8 cellular contexts compared by ENCODE assay signal in genomic region chr10:113454341-113455061, GRCh38.
DNase-seq lines count a peak whose midpoint lies in the region; ATAC-seq and TF ChIP-seq lines count a peak whose summit lies in the region.

No MANE protein-coding gene starts in this region.

- ATAC-seq in WTC11 = peak; percentile 98
- ATAC-seq in GM18907 (IDR thresholded peaks at IDR 0.05; ENCODE audit: unreplicated experiment) = no peak
- no peak for ATAC-seq in HG03025 (IDR thresholded peaks at IDR 0.05; ENCODE audit: low FRiP score, unreplicated experiment)

- H3K36me3 ChIP-seq in cardiac muscle cell = no peaks in the 10 kb centered on the region

- no peaks in the 10 kb centered on the region; the same call in 1 of the 2 replicates for H3K27me3 Mint-ChIP-seq in WTC11 (ENCODE audit: low read depth)

- DNase-seq in NCI-H510A treated with DMSO at 0.1 percent for 48 hours (lab: John Stamatoyannopoulos, UW) = peak; percentile 41
- no peak for DNase-seq in NCI-H510A (lab: John Stamatoyannopoulos, UW)
- peak in 1 of 2 experiments; percentile 18 for DNase-seq in HL-60 (ENCODE audit: low read depth in 1 of 2, low spot score in 1 of 2)
- DNase-seq in WTC11 (ENCODE audit: low spot score) = peak; percentile 84
- DNase-seq in cardiac muscle cell (ENCODE audit: low read depth in 1 of 2, low spot score in 1 of 2) = peak; percentile 51 to 58
- DNase-seq in retina = peak; percentile 59

- peaks cover 5% of the 10 kb centered on the region; the same call in 1 of the 2 replicates for H3K4me1 Mint-ChIP-seq in WTC11

- H3K4me1 ChIP-seq in cardiac muscle cell (ENCODE audit: low read depth) = no peaks in the 10 kb centered on the region

- POLR2A ChIA-PET in WTC11 (lab: Charles Lee) = no interaction called here

- H3K4me3 ChIP-seq in HL-60 (replicated peaks; ENCODE audit: insufficient read depth, low read length) (no peak overlapping the region), cardiac muscle cell (no peak overlapping the region)

- no peak overlapping the region for H3K27ac Mint-ChIP-seq in WTC11

- H3K4me3 Mint-ChIP-seq in WTC11 = no peak overlapping the region

- no peak overlapping the region for H3K27ac ChIP-seq in HL-60 (replicated peaks)
- no peak overlapping the region for H3K27ac ChIP-seq in cardiac muscle cell

- CTCF ChIA-PET in WTC11 (lab: Charles Lee) = interaction anchor here (0.6 to 1.4 kb wide), 7 partner anchors 9 to 279 kb away, joined by 3 to 7 read pairs (median 3); no protein-coding TSS in a partner anchor

- peaks cover 10% of the 10 kb centered on the region for H3K9me3 Mint-ChIP-seq in WTC11

- no peaks in the 10 kb centered on the region for H3K36me3 Mint-ChIP-seq in WTC11

- H3K9me3 ChIP-seq in cardiac muscle cell (ENCODE audit: low read depth) = no peaks in the 10 kb centered on the region

- TF ChIP-seq CTCF in HL-60 (IDR thresholded peaks at IDR 0.05; ENCODE audit: insufficient read depth, low read length) (peak; percentile 50), WTC11 (IDR thresholded peaks at IDR 0.05) (peak; percentile 54), cardiac muscle cell (IDR thresholded peaks at IDR 0.05; ENCODE audit: low read depth, low read length) (peak; percentile 72)

- no peaks in the 10 kb centered on the region for H3K27me3 ChIP-seq in HL-60 (ENCODE audit: insufficient read depth, poor library complexity, severe bottlenecking)
- H3K27me3 ChIP-seq in cardiac muscle cell = peaks cover 5% of the 10 kb centered on the region

TF ChIP-seq in WTC11, 78 proteins besides CTCF, POLR2A, EP300 and RAD21:
- no peak for TF ChIP-seq CBFB (CRISPR knock-in tag; IDR thresholded peaks at IDR 0.05; ENCODE audit: low read depth)
- TF ChIP-seq ZNF416 (CRISPR knock-in tag; IDR thresholded peaks at IDR 0.05) = no peak
- TF ChIP-seq KAT7 (CRISPR knock-in tag; IDR thresholded peaks at IDR 0.05; ENCODE audit: borderline replicate concordance) = no peak
- TF ChIP-seq, protein P1, sequence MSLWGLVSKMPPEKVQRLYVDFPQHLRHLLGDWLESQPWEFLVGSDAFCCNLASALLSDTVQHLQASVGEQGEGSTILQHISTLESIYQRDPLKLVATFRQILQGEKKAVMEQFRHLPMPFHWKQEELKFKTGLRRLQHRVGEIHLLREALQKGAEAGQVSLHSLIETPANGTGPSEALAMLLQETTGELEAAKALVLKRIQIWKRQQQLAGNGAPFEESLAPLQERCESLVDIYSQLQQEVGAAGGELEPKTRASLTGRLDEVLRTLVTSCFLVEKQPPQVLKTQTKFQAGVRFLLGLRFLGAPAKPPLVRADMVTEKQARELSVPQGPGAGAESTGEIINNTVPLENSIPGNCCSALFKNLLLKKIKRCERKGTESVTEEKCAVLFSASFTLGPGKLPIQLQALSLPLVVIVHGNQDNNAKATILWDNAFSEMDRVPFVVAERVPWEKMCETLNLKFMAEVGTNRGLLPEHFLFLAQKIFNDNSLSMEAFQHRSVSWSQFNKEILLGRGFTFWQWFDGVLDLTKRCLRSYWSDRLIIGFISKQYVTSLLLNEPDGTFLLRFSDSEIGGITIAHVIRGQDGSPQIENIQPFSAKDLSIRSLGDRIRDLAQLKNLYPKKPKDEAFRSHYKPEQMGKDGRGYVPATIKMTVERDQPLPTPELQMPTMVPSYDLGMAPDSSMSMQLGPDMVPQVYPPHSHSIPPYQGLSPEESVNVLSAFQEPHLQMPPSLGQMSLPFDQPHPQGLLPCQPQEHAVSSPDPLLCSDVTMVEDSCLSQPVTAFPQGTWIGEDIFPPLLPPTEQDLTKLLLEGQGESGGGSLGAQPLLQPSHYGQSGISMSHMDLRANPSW (CRISPR knock-in tag; conservative IDR thresholded peaks at IDR 0.05; ENCODE audit: low read depth) = no peak
- no peak for TF ChIP-seq MYBL2 (CRISPR knock-in tag; IDR thresholded peaks at IDR 0.05)
- TF ChIP-seq, protein P2, sequence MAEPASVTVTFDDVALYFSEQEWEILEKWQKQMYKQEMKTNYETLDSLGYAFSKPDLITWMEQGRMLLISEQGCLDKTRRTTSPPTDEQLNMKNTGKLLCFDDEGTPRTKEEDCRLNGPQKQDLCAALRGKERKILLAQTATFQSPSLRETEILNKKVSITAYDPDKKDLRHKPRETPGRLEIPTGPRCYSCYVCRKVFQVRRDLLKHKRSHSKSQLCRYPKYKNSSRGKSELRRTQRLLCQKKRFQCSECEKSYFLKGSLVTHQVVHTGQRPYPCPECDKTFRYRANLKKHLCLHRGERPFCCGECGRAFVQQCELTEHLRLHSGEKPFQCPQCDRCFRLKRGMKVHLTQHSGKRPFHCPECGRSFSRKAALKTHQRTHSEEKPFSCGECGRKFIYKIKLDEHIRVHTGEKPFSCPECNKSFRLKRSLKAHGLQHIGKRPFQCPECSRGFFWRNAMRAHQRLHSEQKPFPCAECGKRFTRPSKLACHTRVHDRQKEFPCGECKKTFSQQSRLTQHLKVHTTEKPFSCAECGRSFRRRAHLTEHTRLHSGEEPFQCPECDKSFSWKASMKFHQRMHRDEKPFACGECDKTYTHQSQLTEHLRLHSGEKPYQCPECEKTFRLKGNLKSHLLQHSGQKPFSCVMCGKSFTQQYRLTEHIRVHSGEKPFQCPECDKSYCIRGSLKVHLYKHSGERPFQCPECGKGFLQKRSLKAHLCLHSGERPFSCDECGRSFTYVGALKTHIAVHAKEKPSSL (CRISPR knock-in tag; conservative IDR thresholded peaks at IDR 0.05) = no peak
- TF ChIP-seq, protein P3, sequence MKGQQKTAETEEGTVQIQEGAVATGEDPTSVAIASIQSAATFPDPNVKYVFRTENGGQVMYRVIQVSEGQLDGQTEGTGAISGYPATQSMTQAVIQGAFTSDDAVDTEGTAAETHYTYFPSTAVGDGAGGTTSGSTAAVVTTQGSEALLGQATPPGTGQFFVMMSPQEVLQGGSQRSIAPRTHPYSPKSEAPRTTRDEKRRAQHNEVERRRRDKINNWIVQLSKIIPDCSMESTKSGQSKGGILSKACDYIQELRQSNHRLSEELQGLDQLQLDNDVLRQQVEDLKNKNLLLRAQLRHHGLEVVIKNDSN (CRISPR knock-in tag; IDR thresholded peaks at IDR 0.05) = no peak
- no peak for TF ChIP-seq TEAD4 (CRISPR knock-in tag; IDR thresholded peaks at IDR 0.05)
- no peak for TF ChIP-seq ESRRA (CRISPR knock-in tag; IDR thresholded peaks at IDR 0.05; ENCODE audit: borderline replicate concordance)
- TF ChIP-seq RELA (CRISPR knock-in tag; IDR thresholded peaks at IDR 0.05; ENCODE audit: borderline replicate concordance) = no peak
- TF ChIP-seq SP1 (CRISPR knock-in tag; conservative IDR thresholded peaks at IDR 0.05) = no peak
- TF ChIP-seq NR3C1 (CRISPR knock-in tag; conservative IDR thresholded peaks at IDR 0.05; ENCODE audit: low read depth) = no peak
- no peak for TF ChIP-seq ZNF263 (CRISPR knock-in tag; IDR thresholded peaks at IDR 0.05; ENCODE audit: low read depth)
- TF ChIP-seq, protein P4, sequence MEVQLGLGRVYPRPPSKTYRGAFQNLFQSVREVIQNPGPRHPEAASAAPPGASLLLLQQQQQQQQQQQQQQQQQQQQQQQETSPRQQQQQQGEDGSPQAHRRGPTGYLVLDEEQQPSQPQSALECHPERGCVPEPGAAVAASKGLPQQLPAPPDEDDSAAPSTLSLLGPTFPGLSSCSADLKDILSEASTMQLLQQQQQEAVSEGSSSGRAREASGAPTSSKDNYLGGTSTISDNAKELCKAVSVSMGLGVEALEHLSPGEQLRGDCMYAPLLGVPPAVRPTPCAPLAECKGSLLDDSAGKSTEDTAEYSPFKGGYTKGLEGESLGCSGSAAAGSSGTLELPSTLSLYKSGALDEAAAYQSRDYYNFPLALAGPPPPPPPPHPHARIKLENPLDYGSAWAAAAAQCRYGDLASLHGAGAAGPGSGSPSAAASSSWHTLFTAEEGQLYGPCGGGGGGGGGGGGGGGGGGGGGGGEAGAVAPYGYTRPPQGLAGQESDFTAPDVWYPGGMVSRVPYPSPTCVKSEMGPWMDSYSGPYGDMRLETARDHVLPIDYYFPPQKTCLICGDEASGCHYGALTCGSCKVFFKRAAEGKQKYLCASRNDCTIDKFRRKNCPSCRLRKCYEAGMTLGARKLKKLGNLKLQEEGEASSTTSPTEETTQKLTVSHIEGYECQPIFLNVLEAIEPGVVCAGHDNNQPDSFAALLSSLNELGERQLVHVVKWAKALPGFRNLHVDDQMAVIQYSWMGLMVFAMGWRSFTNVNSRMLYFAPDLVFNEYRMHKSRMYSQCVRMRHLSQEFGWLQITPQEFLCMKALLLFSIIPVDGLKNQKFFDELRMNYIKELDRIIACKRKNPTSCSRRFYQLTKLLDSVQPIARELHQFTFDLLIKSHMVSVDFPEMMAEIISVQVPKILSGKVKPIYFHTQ (CRISPR knock-in tag; IDR thresholded peaks at IDR 0.05) = no peak
- no peak for TF ChIP-seq TEAD1 (CRISPR knock-in tag; IDR thresholded peaks at IDR 0.05)
- TF ChIP-seq, protein P5, sequence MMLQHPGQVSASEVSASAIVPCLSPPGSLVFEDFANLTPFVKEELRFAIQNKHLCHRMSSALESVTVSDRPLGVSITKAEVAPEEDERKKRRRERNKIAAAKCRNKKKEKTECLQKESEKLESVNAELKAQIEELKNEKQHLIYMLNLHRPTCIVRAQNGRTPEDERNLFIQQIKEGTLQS (CRISPR knock-in tag; conservative IDR thresholded peaks at IDR 0.05) = no peak
- no peak for TF ChIP-seq MLX (CRISPR knock-in tag; IDR thresholded peaks at IDR 0.05)
- no peak for TF ChIP-seq NFYB (CRISPR knock-in tag; conservative IDR thresholded peaks at IDR 0.05; ENCODE audit: low read depth)
